In the genomic region with DNA sequence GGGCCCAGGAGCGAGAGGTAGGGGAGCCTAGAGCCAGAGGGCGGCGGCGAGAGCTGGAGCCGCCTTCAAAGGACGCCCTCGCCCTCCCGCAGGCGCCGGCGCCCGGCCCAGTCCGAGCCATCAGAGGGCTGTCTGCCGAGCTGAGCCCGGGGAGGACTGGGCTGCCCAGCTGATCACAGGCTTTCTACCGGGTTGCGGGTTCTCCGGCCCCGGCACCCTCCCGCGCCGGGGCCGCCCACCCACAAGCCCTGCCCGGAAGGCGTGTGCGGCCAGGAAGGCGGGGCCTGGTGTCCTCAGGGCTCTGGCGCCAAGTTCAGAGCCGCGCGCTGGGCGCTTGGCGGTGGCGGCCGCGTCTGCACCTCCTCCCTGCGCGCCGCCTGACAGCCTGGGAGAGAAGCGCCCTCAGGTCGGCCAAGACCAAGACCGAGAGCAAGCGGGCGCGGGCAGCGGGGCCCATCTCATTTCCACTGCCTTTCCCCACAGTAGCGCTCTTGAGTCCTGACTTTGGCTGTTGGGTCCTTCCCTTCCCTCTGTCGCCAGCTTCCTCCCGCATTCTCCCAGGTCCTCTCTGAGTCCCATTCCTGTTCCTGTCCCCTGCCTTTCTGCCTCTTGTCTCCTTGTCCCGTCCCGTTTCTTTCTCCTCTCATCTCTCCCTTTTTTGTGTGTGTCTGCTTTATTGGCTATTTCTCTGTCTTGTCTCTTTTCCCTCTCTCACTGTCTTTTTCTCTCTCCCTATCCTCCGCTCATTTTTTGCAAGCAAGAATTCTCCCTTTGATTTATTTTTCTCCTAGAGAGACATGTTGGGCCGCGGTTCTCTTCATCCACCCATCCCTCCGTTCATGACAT, we compare ENCODE assay signal across 8 cellular contexts.
A peak's percentile ranks its signal among the peaks of the same experiment; 100 is the strongest.
DNase-seq lines count a peak whose midpoint lies in the region; ATAC-seq, FAIRE-seq and TF ChIP-seq lines count a peak whose summit lies in the region.

No MANE protein-coding gene starts in this region.

- H3K4me1 ChIP-seq in astrocyte (ENCODE audit: insufficient read depth, low read length) (peaks cover 4% of the 10 kb centered on the region), right atrium auricular region (no peaks in the 10 kb centered on the region)

- H3K27ac Mint-ChIP-seq in astrocyte (ENCODE audit: unreplicated experiment) = no peak overlapping the region

- peak overlapping the region; percentile 54 for H3K9ac ChIP-seq in astrocyte (ENCODE audit: low read length)

- H3K36me3 ChIP-seq in astrocyte (ENCODE audit: insufficient read depth, low read length) (no peaks in the 10 kb centered on the region), right atrium auricular region (no peaks in the 10 kb centered on the region)

- H2AFZ ChIP-seq in astrocyte (ENCODE audit: low read depth, low read length) = peak overlapping the region; percentile 97

- H3K4me3 ChIP-seq in astrocyte (ENCODE audit: insufficient read depth, low read depth, low read length) = peak overlapping the region; percentile 43
- peak overlapping the region; percentile 54 for H3K4me3 ChIP-seq in right atrium auricular region

- DNase-seq in COLO829 (ENCODE audit: low spot score) (peak; percentile 0), RPMI7951 (ENCODE audit: low read depth) (peak; percentile 29), astrocyte (ENCODE audit: low read depth) (peak; percentile 8), right atrium auricular region (ENCODE audit: low spot score) (no peak), pons (ENCODE audit: low spot score) (peak; percentile 42), OCI-M2 (lab: John Stamatoyannopoulos, UW; ENCODE audit: unreplicated experiment) (no peak)

- H3K27ac ChIP-seq in astrocyte (ENCODE audit: low read depth, low read length) (no peak overlapping the region), right atrium auricular region (no peak overlapping the region)

- H3K4me2 ChIP-seq in astrocyte (ENCODE audit: low read length) = peak overlapping the region; percentile 90

- ATAC-seq in GM19452 (IDR thresholded peaks at IDR 0.05; ENCODE audit: unreplicated experiment) (peak; percentile 90), HG03521 (IDR thresholded peaks at IDR 0.05; ENCODE audit: unreplicated experiment) (peak; percentile 91)

- FAIRE-seq in astrocyte (lab: Jason Lieb, UNC) = no peak

- H3K4me3 Mint-ChIP-seq in astrocyte (ENCODE audit: unreplicated experiment) = peak overlapping the region; percentile 82

- H3K9me3 ChIP-seq in astrocyte (ENCODE audit: insufficient read depth, low read depth, low read length) (no peaks in the 10 kb centered on the region), right atrium auricular region (no peaks in the 10 kb centered on the region)

- peaks cover 24% of the 10 kb centered on the region for H3K27me3 Mint-ChIP-seq in astrocyte (ENCODE audit: low read depth, unreplicated experiment)

- TF ChIP-seq CTCF in astrocyte (IDR thresholded peaks at IDR 0.05; ENCODE audit: insufficient read depth, low read depth, low read length) (no peak), right atrium auricular region (IDR thresholded peaks at IDR 0.05) (no peak)

- H3K9me3 Mint-ChIP-seq in astrocyte (ENCODE audit: unreplicated experiment) = no peaks in the 10 kb centered on the region

- peaks cover 12% of the 10 kb centered on the region for H3K27me3 ChIP-seq in astrocyte (ENCODE audit: insufficient read depth, low read length)
- no peaks in the 10 kb centered on the region for H3K27me3 ChIP-seq in right atrium auricular region

- H3K4me1 Mint-ChIP-seq in astrocyte (ENCODE audit: low read depth, unreplicated experiment) = no peaks in the 10 kb centered on the region

- H3K36me3 Mint-ChIP-seq in astrocyte (ENCODE audit: low read depth, unreplicated experiment) = no peaks in the 10 kb centered on the region

- no peaks in the 10 kb centered on the region for H4K20me1 ChIP-seq in astrocyte (ENCODE audit: insufficient read depth, low read length)

- no peaks in the 10 kb centered on the region for H3K79me2 ChIP-seq in astrocyte (ENCODE audit: insufficient read depth, low read length)

Comparison
In these comparisons a context has a peak if more than half of its experiments do, and no peak if none do; other contexts are left out.
1. DNase-seq: peak in COLO829 (single experiment), RPMI7951 (single experiment), astrocyte (single experiment) and pons (single experiment); none in right atrium auricular region (single experiment) and OCI-M2 (single experiment).